27 cellular contexts compared by ENCODE assay signal in genomic region chr6:149497365-149497764, GRCh38. TPM values are rescaled to one million over a fixed set of nuclear protein-coding genes. Genes with fewer than 3 reads are reported as not detected.
DNase-seq lines count a peak whose midpoint lies in the region; ATAC-seq, FAIRE-seq and TF ChIP-seq lines count a peak whose summit lies in the region.
"Had no signal": no experiment of that assay in that cellular context is flagged by ENCODE, and none has a peak within 500 bp of the region (broad histone marks: within the 10 kb centered on the region; RNA-seq: fewer than 3 reads in every experiment).

No MANE protein-coding gene starts in this region.

- 98% methylated on average over 2 of the region's 2 CpGs for WGBS in HepG2 (ENCODE audit: low lambda C conversion rate)
- WGBS in right lobe of liver (ENCODE audit: insufficient coverage, low coverage, low lambda C conversion rate, missing lambda C conversion rate), result 89% methylated on average over 2 of the region's 2 CpGs
- WGBS in K562 (ENCODE audit: insufficient coverage, low coverage, missing lambda C conversion rate), result 88% methylated on average over 2 of the region's 2 CpGs

- H3K9ac ChIP-seq in HepG2 (ENCODE audit: insufficient read depth, low read depth, low read length) (no peak overlapping the region), K562 (ENCODE audit: insufficient read depth in 1 of 2, low read depth in 2 of 2, low read length in 2 of 2) (no peak overlapping the region)
- H3K9ac ChIP-seq: KMS-11 had no signal

- no peaks in the 10 kb centered on the region for H3K4me1 Mint-ChIP-seq in WTC11
- H3K4me1 Mint-ChIP-seq in stimulated activated naive CD8-positive, alpha-beta T cell treated with anti-CD3 and anti-CD28 coated beads, Interleukin-15, amount 100 ng/mL, for 72 hours, result peaks cover 92% of the 10 kb centered on the region

- no peaks in the 10 kb centered on the region for H3K36me3 Mint-ChIP-seq in WTC11

- no peak overlapping the region for H2AFZ ChIP-seq in HepG2 (ENCODE audit: low read length)
- no peak overlapping the region for H2AFZ ChIP-seq in K562 (ENCODE audit: low read depth, low read length)

- BruUV-seq in HepG2 (replicated peaks; lab: Mats Ljungman, UMichigan), result no TSS peak
- BruUV-seq in K562 (replicated peaks; lab: Mats Ljungman, UMichigan), result no TSS peak

- H3K9me1 ChIP-seq in K562 (ENCODE audit: control insufficient read depth, insufficient read depth, low read length), result no peaks in the 10 kb centered on the region

- no peak overlapping the region for H3K27ac Mint-ChIP-seq in WTC11
- H3K27ac Mint-ChIP-seq in stimulated activated naive CD8-positive, alpha-beta T cell treated with anti-CD3 and anti-CD28 coated beads, Interleukin-15, amount 100 ng/mL, for 72 hours, result peak overlapping the region; percentile 99 to 100

- no peaks in the 10 kb centered on the region for H3K27me3 Mint-ChIP-seq in WTC11 (ENCODE audit: low read depth)
- H3K27me3 Mint-ChIP-seq in stimulated activated naive CD8-positive, alpha-beta T cell treated with anti-CD3 and anti-CD28 coated beads, Interleukin-15, amount 100 ng/mL, for 72 hours, result no peaks in the 10 kb centered on the region

- TF ChIP-seq POLR2A in HepG2 (IDR thresholded peaks at IDR 0.05; ENCODE audit: insufficient read depth in 1 of 2, low read depth in 2 of 2, low read length in 2 of 2), result no peak
- no peak for TF ChIP-seq POLR2A in right lobe of liver (IDR thresholded peaks at IDR 0.05)
- no peak for TF ChIP-seq POLR2A in K562 (conservative IDR thresholded peaks at IDR 0.05)

- intact Hi-C loops in HepG2 (cut with micrococcal nuclease; ENCODE audit: unreplicated experiment) (no loop called here), right lobe of liver (cut with DNase I) (no loop called here), K562 (cut with micrococcal nuclease) (no loop called here)

- no peak for FAIRE-seq in HepG2 (lab: Jason Lieb, UNC)
- FAIRE-seq in K562 (lab: Jason Lieb, UNC), result no peak
- FAIRE-seq: bronchial epithelial cell, colon, D721Med, RCC 7860 had no signal

- TF ChIP-seq RAD21 in HepG2 (CRISPR knock-in tag; IDR thresholded peaks at IDR 0.05), result no peak
- no peak for TF ChIP-seq RAD21 in K562 (CRISPR knock-in tag; conservative IDR thresholded peaks at IDR 0.05 in 1 of 2, IDR thresholded peaks at IDR 0.05 in 1 of 2)

- H3K4me3 ChIP-seq in HepG2 (replicated peaks in 1 of 3; ENCODE audit: insufficient read depth in 1 of 3, low read depth in 2 of 3, low read length in 3 of 3) (no peak overlapping the region), right lobe of liver (no peak overlapping the region), K562 (no peak overlapping the region)
- H3K4me3 ChIP-seq: esophagus muscularis mucosa, prostate gland, sigmoid colon, uterus had no signal

- H3K9me3 ChIP-seq in HepG2 (ENCODE audit: low read length), result no peaks in the 10 kb centered on the region
- no peaks in the 10 kb centered on the region for H3K9me3 ChIP-seq in right lobe of liver
- H3K9me3 ChIP-seq in K562 (replicated peaks; ENCODE audit: control insufficient read depth, insufficient read depth, low read depth, low read length), result no peaks in the 10 kb centered on the region
- H3K9me3 ChIP-seq: esophagus muscularis mucosa, neutrophil, prostate gland, sigmoid colon, uterus had no signal

- CTCF ChIA-PET in HepG2 (lab: Yijun Ruan, JAX; ENCODE audit: low intra/inter-chr PET ratio, low total read pairs), result no interaction called here
- CTCF ChIA-PET in WTC11 (lab: Charles Lee), result no interaction called here
- CTCF ChIA-PET in K562 (lab: Yijun Ruan, JAX; ENCODE audit: low intra/inter-chr PET ratio), result no interaction called here

- H3K27ac ChIP-seq in HepG2 (ENCODE audit: extremely low read length, insufficient read depth, low read length), result no peak overlapping the region
- H3K27ac ChIP-seq in right lobe of liver, result no peak overlapping the region
- no peak overlapping the region for H3K27ac ChIP-seq in K562 (ENCODE audit: extremely low read depth, low read depth, low read length)
- H3K27ac ChIP-seq: C4-2B, esophagus muscularis mucosa, KMS-11, neutrophil, prostate gland, sigmoid colon, uterus had no signal

- TF ChIP-seq CTCF in HepG2 (CRISPR knock-in tag; IDR thresholded peaks at IDR 0.05) (no peak), right lobe of liver (IDR thresholded peaks at IDR 0.05) (no peak), WTC11 (IDR thresholded peaks at IDR 0.05) (no peak), K562 (IDR thresholded peaks at IDR 0.05 in 2 of 3, conservative IDR thresholded peaks at IDR 0.05 in 1 of 3; ENCODE audit: insufficient read depth in 2 of 3, low read depth in 1 of 3, low read length in 3 of 3) (no peak)

- H3K4me1 ChIP-seq in HepG2 (ENCODE audit: insufficient read depth, low read length), result peaks cover 37% of the 10 kb centered on the region
- no peaks in the 10 kb centered on the region for H3K4me1 ChIP-seq in right lobe of liver
- H3K4me1 ChIP-seq in K562 (replicated peaks in 1 of 2; ENCODE audit: control insufficient read depth in 2 of 2, insufficient read depth in 2 of 2, low read length in 2 of 2), result no peaks in the 10 kb centered on the region
- H3K4me1 ChIP-seq: esophagus muscularis mucosa, prostate gland, uterus had no signal

- in situ Hi-C loops in HepG2 (cut with HindIII; ENCODE audit: extremely low pct_ligation_motif_present, low pct_unique_long_range_greater_than_20kb), result no loop called here
- in situ Hi-C loops in K562 (cut with MboI), result no loop called here

- H3K36me3 ChIP-seq in HepG2 (replicated peaks in 1 of 2; ENCODE audit: control insufficient read depth in 1 of 2, insufficient read depth in 2 of 2, low read length in 2 of 2) (no peaks in the 10 kb centered on the region), right lobe of liver (no peaks in the 10 kb centered on the region), K562 (ENCODE audit: control insufficient read depth, insufficient read depth, low read length) (no peaks in the 10 kb centered on the region)
- H3K36me3 ChIP-seq: prostate gland, sigmoid colon, uterus had no signal

- H3K4me3 Mint-ChIP-seq in WTC11, result no peak overlapping the region
- peak overlapping the region; percentile 75 to 80 for H3K4me3 Mint-ChIP-seq in stimulated activated naive CD8-positive, alpha-beta T cell treated with anti-CD3 and anti-CD28 coated beads, Interleukin-15, amount 100 ng/mL, for 72 hours

- H3K9me3 Mint-ChIP-seq in WTC11, result no peaks in the 10 kb centered on the region
- H3K9me3 Mint-ChIP-seq in stimulated activated naive CD8-positive, alpha-beta T cell treated with anti-CD3 and anti-CD28 coated beads, Interleukin-15, amount 100 ng/mL, for 72 hours, result no peaks in the 10 kb centered on the region

- ATAC-seq in HepG2, result no peak
- no peak for ATAC-seq in right lobe of liver
- no peak for ATAC-seq in WTC11
- ATAC-seq in K562, result no peak
- no peak for ATAC-seq in stimulated activated naive CD8-positive, alpha-beta T cell treated with anti-CD3 and anti-CD28 coated beads, Interleukin-15, amount 100 ng/mL, for 72 hours
- ATAC-seq in GM21381 (IDR thresholded peaks at IDR 0.05; ENCODE audit: unreplicated experiment), result no peak
- ATAC-seq in HG03354 (IDR thresholded peaks at IDR 0.05; ENCODE audit: poor library complexity, severe bottlenecking, unreplicated experiment), result no peak

- no peaks in the 10 kb centered on the region for H3K79me2 ChIP-seq in HepG2 (ENCODE audit: insufficient read depth, low read length)
- no peaks in the 10 kb centered on the region for H3K79me2 ChIP-seq in K562 (ENCODE audit: control insufficient read depth, insufficient read depth, low read length)

- TF ChIP-seq EP300 in HepG2 (IDR thresholded peaks at IDR 0.05; ENCODE audit: low read depth in 2 of 2, low read length in 2 of 2), result no peak
- TF ChIP-seq EP300 in HepG2 (CRISPR knock-in tag; IDR thresholded peaks at IDR 0.05; ENCODE audit: borderline replicate concordance), result no peak
- no peak for TF ChIP-seq EP300 in K562 (IDR thresholded peaks at IDR 0.05; ENCODE audit: low read length)

- DNase-seq in HepG2 (ENCODE audit: low spot score) (no peak), right lobe of liver (no peak), WTC11 (ENCODE audit: low spot score) (no peak), K562 (ENCODE audit: extremely low read depth in 1 of 4, low spot score in 3 of 4) (no peak)
- no peak for DNase-seq in stimulated activated naive CD8-positive, alpha-beta T cell treated with anti-CD3 and anti-CD28 coated beads, Interleukin-15, amount 100 ng/mL, for 72 hours
- DNase-seq: foreskin melanocyte; left colon; MM.1S; NCI-H2081; NCI-H345; NCI-H748 treated with DMSO at 0.1 percent for 48 hours; SIG-M5; sigmoid colon; stimulated activated naive CD4-positive, alpha-beta T cell treated with Interleukin-2 at 50 U/mL for 16 hours; SW 1271; uterus had no signal

- H3K4me2 ChIP-seq in HepG2 (ENCODE audit: low read depth, low read length), result no peak overlapping the region
- H3K4me2 ChIP-seq in K562 (ENCODE audit: insufficient read depth, low read length), result no peak overlapping the region
- H3K4me2 ChIP-seq: KMS-11 had no signal

- H3K27me3 ChIP-seq in HepG2 (ENCODE audit: control insufficient read depth in 1 of 2, insufficient read depth in 2 of 2, low read length in 2 of 2), result no peaks in the 10 kb centered on the region
- H3K27me3 ChIP-seq in right lobe of liver, result no peaks in the 10 kb centered on the region
- peaks cover 7 to 19% of the 10 kb centered on the region in 2 experiments for H3K27me3 ChIP-seq in K562 (ENCODE audit: control insufficient read depth in 2 of 2, insufficient read depth in 2 of 2, low read length in 2 of 2)
- H3K27me3 ChIP-seq: esophagus muscularis mucosa, neutrophil, sigmoid colon, uterus had no signal

- POLR2A ChIA-PET in HepG2 (lab: Yijun Ruan, JAX), result no interaction called here
- POLR2A ChIA-PET in WTC11 (lab: Charles Lee), result no interaction called here
- POLR2A ChIA-PET in K562 (lab: Yijun Ruan, JAX), result interaction anchor here (0.8 to 1.5 kb wide), 3 partner anchors 8 to 11 kb away, joined by 3 to 6 read pairs (median 5); no protein-coding TSS in a partner anchor

- no peaks in the 10 kb centered on the region for H4K20me1 ChIP-seq in HepG2 (ENCODE audit: insufficient read depth, low read length)
- no peaks in the 10 kb centered on the region for H4K20me1 ChIP-seq in K562 (replicated peaks; ENCODE audit: control insufficient read depth, insufficient read depth, low read length)

RNA-seq across cellular contexts. Expression of gene ZC3H12D, which starts 12.6 kb away (rescaled TPM):
- 2.1 and 2.7 TPM in 2 replicates for total RNA-seq in HepG2 (2016; rRNA removed; fragmentation: Illumina TruSeq; extraction: Trizol)
- 0.88 and 0.91 TPM in 2 replicates for total RNA-seq in HepG2 (2016; cell fraction: cytosol; rRNA removed; fragmentation: Illumina TruSeq; extraction: Trizol; ENCODE audit: low read depth)
- 1.2 and 1.9 TPM in 2 replicates for total RNA-seq in HepG2 (2016; cell fraction: insoluble cytoplasmic fraction; rRNA removed; fragmentation: Illumina TruSeq; extraction: Trizol)
- 1.1 and 1.2 TPM in 2 replicates for total RNA-seq in HepG2 (2016; cell fraction: membrane; rRNA removed; fragmentation: Illumina TruSeq; extraction: Trizol)
- 2.5 and 3.1 TPM in 2 replicates for total RNA-seq in HepG2 (2016; cell fraction: nucleus; rRNA removed; fragmentation: Illumina TruSeq; extraction: Trizol)
- polyA plus RNA-seq in HepG2 (2011; rRNA removed), result 1.2 and 1.7 TPM in 2 replicates
- polyA plus RNA-seq in HepG2 (2011; cell fraction: cytosol; rRNA removed), result 0.85 and 1.1 TPM in 2 replicates
- polyA plus RNA-seq in HepG2 (2011; cell fraction: nucleus; rRNA removed), result 2.7 and 3.3 TPM in 2 replicates
- 0.52 and 1.1 TPM in 2 replicates for polyA plus RNA-seq in HepG2 (2012)
- polyA plus RNA-seq in HepG2 (2016; cell fraction: cytosol; fragmentation: Illumina TruSeq; extraction: Trizol; ENCODE audit: low read depth), result 0.17 and 0.23 TPM in 2 replicates
- polyA plus RNA-seq in HepG2 (2016; cell fraction: insoluble cytoplasmic fraction; fragmentation: Illumina TruSeq; extraction: Trizol; ENCODE audit: low read depth), result 0.86 and 1.6 TPM in 2 replicates
- polyA plus RNA-seq in HepG2 (2016; cell fraction: membrane; fragmentation: Illumina TruSeq; extraction: Trizol; ENCODE audit: low read depth), result 0.51 and 0.76 TPM in 2 replicates
- 2.8 and 3.1 TPM in 2 replicates for polyA plus RNA-seq in HepG2 (2016; cell fraction: nucleus; fragmentation: Illumina TruSeq; extraction: Trizol; ENCODE audit: insufficient read depth, low read depth)
- 0.54 and 3.2 TPM in 2 replicates for polyA minus RNA-seq in HepG2 (2011; rRNA and poly(A)+ RNA removed; ENCODE audit: low replicate concordance)
- 0.53 and 1.2 TPM in 2 replicates for polyA minus RNA-seq in HepG2 (2011; cell fraction: cytosol; rRNA and poly(A)+ RNA removed)
- polyA minus RNA-seq in HepG2 (2011; cell fraction: nucleus; rRNA and poly(A)+ RNA removed), result 2.2 and 2.9 TPM in 2 replicates
- 1 to 10 TPM in 1 of 6 experiments, under 1 TPM in 5; 0.49 to 1.4 (median 0.90) TPM for total RNA-seq in right lobe of liver
- 0.13 to 0.21 TPM (median 0.14 TPM) in 3 replicates for total RNA-seq in WTC11 (2021)
- 0.32 and 0.51 TPM in 2 replicates for total RNA-seq in K562 (2011; cell fraction: chromatin; rRNA removed; ENCODE audit: low replicate concordance)
- total RNA-seq in K562 (2011; cell fraction: nucleolus; rRNA removed), result under 0.01 TPM in 1 of 2 replicates, not detected in the other
- total RNA-seq in K562 (2011; cell fraction: nucleoplasm; rRNA removed), result 0.15 TPM in 1 of 2 replicates, not detected in the other
- not detected in 2 replicates for total RNA-seq in K562 (2014; rRNA removed)
- total RNA-seq in K562 (2014; rRNA removed; fragmentation: Illumina TruSeq; extraction: Trizol), result 0.04 TPM in 1 of 2 replicates, not detected in the other
- total RNA-seq in K562 (2015; rRNA removed; fragmentation: Illumina TruSeq; extraction: Trizol), result 0.04 and 0.19 TPM in 2 replicates
- total RNA-seq in K562 (2021), result 0.20 and 0.27 TPM in 2 replicates
- polyA plus RNA-seq in K562 (2011; rRNA removed), result 0.06 TPM in 1 of 2 replicates, not detected in the other
- polyA plus RNA-seq in K562 (2011; cell fraction: cytosol; rRNA removed), result 0.04 and 0.25 TPM in 2 replicates
- polyA plus RNA-seq in K562 (2011; cell fraction: nucleus; rRNA removed), result 0.14 and 0.28 TPM in 2 replicates
- polyA plus RNA-seq in K562 (2012), result 0.05 and 0.07 TPM in 2 replicates
- polyA plus RNA-seq in K562 (2014; fragmentation: Illumina TruSeq; extraction: Trizol), result 0.12 and 0.22 TPM in 2 replicates
- not detected for polyA plus RNA-seq in K562 (2014; fragmentation: Nextera tagmentation; extraction: Ambion mirVana)
- 0.04 and 0.05 TPM in 2 replicates for polyA plus RNA-seq in K562 (2014; rRNA removed)
- 0.03 TPM in 1 of 2 replicates, not detected in the other for polyA minus RNA-seq in K562 (2011; rRNA and poly(A)+ RNA removed)
- polyA minus RNA-seq in K562 (2011; cell fraction: cytosol; rRNA and poly(A)+ RNA removed), result not detected in 2 replicates
- polyA minus RNA-seq in K562 (2011; cell fraction: nucleus; rRNA and poly(A)+ RNA removed), result 0.13 and 0.22 TPM in 2 replicates

RNA-seq across cellular contexts. Expression of gene PPIL4, which starts 48.5 kb away (rescaled TPM):
- 46.0 and 67.8 TPM in 2 replicates for total RNA-seq in HepG2 (2016; rRNA removed; fragmentation: Illumina TruSeq; extraction: Trizol)
- total RNA-seq in HepG2 (2016; cell fraction: cytosol; rRNA removed; fragmentation: Illumina TruSeq; extraction: Trizol; ENCODE audit: low read depth), result 13.8 and 17.0 TPM in 2 replicates
- total RNA-seq in HepG2 (2016; cell fraction: insoluble cytoplasmic fraction; rRNA removed; fragmentation: Illumina TruSeq; extraction: Trizol), result 47.1 and 69.6 TPM in 2 replicates
- 14.4 and 19.2 TPM in 2 replicates for total RNA-seq in HepG2 (2016; cell fraction: membrane; rRNA removed; fragmentation: Illumina TruSeq; extraction: Trizol)
- 37.8 and 41.0 TPM in 2 replicates for total RNA-seq in HepG2 (2016; cell fraction: nucleus; rRNA removed; fragmentation: Illumina TruSeq; extraction: Trizol)
- 5.2 and 5.5 TPM in 2 replicates for polyA plus RNA-seq in HepG2 (2011; rRNA removed)
- 1.8 and 3.8 TPM in 2 replicates for polyA plus RNA-seq in HepG2 (2011; cell fraction: cytosol; rRNA removed)
- polyA plus RNA-seq in HepG2 (2011; cell fraction: nucleus; rRNA removed), result 4.0 and 6.2 TPM in 2 replicates
- 21.8 and 30.7 TPM in 2 replicates for polyA plus RNA-seq in HepG2 (2012)
- polyA plus RNA-seq in HepG2 (2016; cell fraction: cytosol; fragmentation: Illumina TruSeq; extraction: Trizol; ENCODE audit: low read depth), result 2.4 and 2.5 TPM in 2 replicates
- polyA plus RNA-seq in HepG2 (2016; cell fraction: insoluble cytoplasmic fraction; fragmentation: Illumina TruSeq; extraction: Trizol; ENCODE audit: low read depth), result 59.0 and 69.8 TPM in 2 replicates
- 3.5 and 5.4 TPM in 2 replicates for polyA plus RNA-seq in HepG2 (2016; cell fraction: membrane; fragmentation: Illumina TruSeq; extraction: Trizol; ENCODE audit: low read depth)
- polyA plus RNA-seq in HepG2 (2016; cell fraction: nucleus; fragmentation: Illumina TruSeq; extraction: Trizol; ENCODE audit: insufficient read depth, low read depth), result 55.7 and 57.6 TPM in 2 replicates
- polyA minus RNA-seq in HepG2 (2011; rRNA and poly(A)+ RNA removed; ENCODE audit: low replicate concordance), result 1.0 and 1.7 TPM in 2 replicates
- polyA minus RNA-seq in HepG2 (2011; cell fraction: cytosol; rRNA and poly(A)+ RNA removed), result 9.3 and 11.2 TPM in 2 replicates
- polyA minus RNA-seq in HepG2 (2011; cell fraction: nucleus; rRNA and poly(A)+ RNA removed), result 18.6 and 19.8 TPM in 2 replicates
- total RNA-seq in right lobe of liver, result 1 to 10 TPM; 7.5 to 9.6 (median 8.7) TPM
- total RNA-seq in WTC11 (2021), result 24.8 to 28.1 TPM (median 27.7 TPM) in 3 replicates
- 10.8 and 40.4 TPM in 2 replicates for total RNA-seq in K562 (2011; cell fraction: chromatin; rRNA removed; ENCODE audit: low replicate concordance)
- 3.9 and 4.8 TPM in 2 replicates for total RNA-seq in K562 (2011; cell fraction: nucleolus; rRNA removed)
- 12.2 and 16.3 TPM in 2 replicates for total RNA-seq in K562 (2011; cell fraction: nucleoplasm; rRNA removed)
- 29.5 and 36.9 TPM in 2 replicates for total RNA-seq in K562 (2014; rRNA removed)
- total RNA-seq in K562 (2014; rRNA removed; fragmentation: Illumina TruSeq; extraction: Trizol), result 53.7 and 59.5 TPM in 2 replicates
- 52.3 and 54.0 TPM in 2 replicates for total RNA-seq in K562 (2015; rRNA removed; fragmentation: Illumina TruSeq; extraction: Trizol)
- total RNA-seq in K562 (2021), result 26.9 and 29.1 TPM in 2 replicates
- polyA plus RNA-seq in K562 (2011; rRNA removed), result 11.7 and 14.5 TPM in 2 replicates
- 1.4 and 4.7 TPM in 2 replicates for polyA plus RNA-seq in K562 (2011; cell fraction: cytosol; rRNA removed)
- 4.0 and 8.9 TPM in 2 replicates for polyA plus RNA-seq in K562 (2011; cell fraction: nucleus; rRNA removed)
- 17.7 and 23.4 TPM in 2 replicates for polyA plus RNA-seq in K562 (2012)
- 34.9 and 45.9 TPM in 2 replicates for polyA plus RNA-seq in K562 (2014; fragmentation: Illumina TruSeq; extraction: Trizol)
- 10 to 100 TPM; 48.5 to 55.2 TPM for polyA plus RNA-seq in K562 (2014; fragmentation: Nextera tagmentation; extraction: Ambion mirVana)
- 26.4 and 32.2 TPM in 2 replicates for polyA plus RNA-seq in K562 (2014; rRNA removed)
- polyA minus RNA-seq in K562 (2011; rRNA and poly(A)+ RNA removed), result 20.1 and 25.6 TPM in 2 replicates
- 11.4 and 13.6 TPM in 2 replicates for polyA minus RNA-seq in K562 (2011; cell fraction: cytosol; rRNA and poly(A)+ RNA removed)
- polyA minus RNA-seq in K562 (2011; cell fraction: nucleus; rRNA and poly(A)+ RNA removed), result 6.7 and 10.3 TPM in 2 replicates

Comparison
In these comparisons a context has a peak if more than half of its experiments do, and no peak if none do; other contexts are left out.
1. Of the 241 proteins assayed by ChIP-seq in both HepG2 and K562: peak only in HepG2: CEBPB, FOXA3 and GATAD2A; only in K562: none; in both: none; in neither: 233; mixed calls (peak in some experiments, not most) for 5.